In genomic region chr2:54054271-54054670, GRCh38 we compare ENCODE assay signal across 9 cellular contexts.
DNase-seq lines count a peak whose midpoint lies in the region; ATAC-seq and TF ChIP-seq lines count a peak whose summit lies in the region.
"Had no signal": no experiment of that assay in that cellular context is flagged by ENCODE, and none has a peak within 500 bp of the region (broad histone marks: within the 10 kb centered on the region; RNA-seq: fewer than 3 reads in every experiment).

No MANE protein-coding gene starts in this region.

- H3K27ac ChIP-seq in gastrocnemius medialis = no peak overlapping the region

- H3K27me3 ChIP-seq in gastrocnemius medialis = no peaks in the 10 kb centered on the region

- ATAC-seq in HG03039 (IDR thresholded peaks at IDR 0.05; ENCODE audit: unreplicated experiment) = peak; percentile 82
- ATAC-seq in activated T-helper 17 cell treated with anti-CD3 and anti-CD28 coated beads, Interleukin-2, amount 50 U/mL, for 72 hours (replicated peaks) = peak; percentile 90
- ATAC-seq in sciatic nerve = no peak
- no peak for ATAC-seq in gastrocnemius medialis

- H3K4me1 Mint-ChIP-seq in activated naive CD4-positive, alpha-beta T cell treated with anti-CD3 and anti-CD28 coated beads, Interleukin-2, amount 50 U/mL, for 24 hours = peaks cover 22% of the 10 kb centered on the region
- H3K4me1 Mint-ChIP-seq in activated T-helper 17 cell treated with anti-CD3 and anti-CD28 coated beads, Interleukin-2, amount 50 U/mL, for 72 hours = peaks cover 17% of the 10 kb centered on the region
- peaks cover 7% of the 10 kb centered on the region for H3K4me1 Mint-ChIP-seq in endothelial cell (ENCODE audit: unreplicated experiment)
- H3K4me1 Mint-ChIP-seq: brain had no signal

- peak overlapping the region; percentile 68 for H3K4me3 Mint-ChIP-seq in activated naive CD4-positive, alpha-beta T cell treated with anti-CD3 and anti-CD28 coated beads, Interleukin-2, amount 50 U/mL, for 24 hours
- peak overlapping the region; percentile 66 for H3K4me3 Mint-ChIP-seq in activated T-helper 17 cell treated with anti-CD3 and anti-CD28 coated beads, Interleukin-2, amount 50 U/mL, for 72 hours
- H3K4me3 Mint-ChIP-seq in endothelial cell (ENCODE audit: unreplicated experiment) = no peak overlapping the region
- H3K4me3 Mint-ChIP-seq: brain had no signal

- H3K27me3 Mint-ChIP-seq in activated naive CD4-positive, alpha-beta T cell treated with anti-CD3 and anti-CD28 coated beads, Interleukin-2, amount 50 U/mL, for 24 hours = no peaks in the 10 kb centered on the region
- H3K27me3 Mint-ChIP-seq in activated T-helper 17 cell treated with anti-CD3 and anti-CD28 coated beads, Interleukin-2, amount 50 U/mL, for 72 hours = no peaks in the 10 kb centered on the region
- H3K27me3 Mint-ChIP-seq in endothelial cell (ENCODE audit: unreplicated experiment) = peaks cover 6% of the 10 kb centered on the region

- no peaks in the 10 kb centered on the region for H3K9me3 ChIP-seq in gastrocnemius medialis

- H3K9me3 Mint-ChIP-seq in activated naive CD4-positive, alpha-beta T cell treated with anti-CD3 and anti-CD28 coated beads, Interleukin-2, amount 50 U/mL, for 24 hours = no peaks in the 10 kb centered on the region
- H3K9me3 Mint-ChIP-seq in activated T-helper 17 cell treated with anti-CD3 and anti-CD28 coated beads, Interleukin-2, amount 50 U/mL, for 72 hours = no peaks in the 10 kb centered on the region
- no peaks in the 10 kb centered on the region for H3K9me3 Mint-ChIP-seq in endothelial cell (ENCODE audit: unreplicated experiment)

- no peaks in the 10 kb centered on the region for H3K4me1 ChIP-seq in gastrocnemius medialis

- no peak for DNase-seq in activated naive CD4-positive, alpha-beta T cell treated with Interleukin-2 at 50 U/mL for 16 hours
- DNase-seq in sciatic nerve (ENCODE audit: low spot score) (no peak), gastrocnemius medialis (no peak), endothelial cell (ENCODE audit: low spot score) (no peak), ecto neural progenitor cell (ENCODE audit: low spot score) (no peak)

- in situ Hi-C loops in gastrocnemius medialis (cut with MboI; ENCODE audit: low sequenced_read_pairs in 4 of 4) = no loop called here

- H3K36me3 Mint-ChIP-seq in activated naive CD4-positive, alpha-beta T cell treated with anti-CD3 and anti-CD28 coated beads, Interleukin-2, amount 50 U/mL, for 24 hours = peaks cover 20% of the 10 kb centered on the region
- peaks cover 6% of the 10 kb centered on the region for H3K36me3 Mint-ChIP-seq in activated T-helper 17 cell treated with anti-CD3 and anti-CD28 coated beads, Interleukin-2, amount 50 U/mL, for 72 hours (ENCODE audit: low read depth)
- H3K36me3 Mint-ChIP-seq in endothelial cell (ENCODE audit: low read depth, unreplicated experiment) = peaks cover 6% of the 10 kb centered on the region

- intact Hi-C loops in sciatic nerve (cut with DNase I) (no loop called here), gastrocnemius medialis (cut with DNase I; ENCODE audit: low total_unique reads) (no loop called here)

- H3K36me3 ChIP-seq in gastrocnemius medialis = no peaks in the 10 kb centered on the region

- no peak overlapping the region for H3K4me3 ChIP-seq in gastrocnemius medialis

- TF ChIP-seq POLR2A in gastrocnemius medialis (IDR thresholded peaks at IDR 0.05) = no peak

- no peak for TF ChIP-seq CTCF in gastrocnemius medialis (IDR thresholded peaks at IDR 0.05 in 4 of 5, conservative IDR thresholded peaks at IDR 0.05 in 1 of 5)
- TF ChIP-seq CTCF in endothelial cell (IDR thresholded peaks at IDR 0.05; ENCODE audit: unreplicated experiment) = no peak

- H3K27ac Mint-ChIP-seq in activated naive CD4-positive, alpha-beta T cell treated with anti-CD3 and anti-CD28 coated beads, Interleukin-2, amount 50 U/mL, for 24 hours = peak overlapping the region; percentile 86
- H3K27ac Mint-ChIP-seq in activated T-helper 17 cell treated with anti-CD3 and anti-CD28 coated beads, Interleukin-2, amount 50 U/mL, for 72 hours = peak overlapping the region; percentile 79
- no peak overlapping the region for H3K27ac Mint-ChIP-seq in endothelial cell (ENCODE audit: unreplicated experiment)

Comparison
In these comparisons a context has a peak if more than half of its experiments do, and no peak if none do; other contexts are left out.
1. ATAC-seq: peak in HG03039 (single experiment) and activated T-helper 17 cell treated with anti-CD3 and anti-CD28 coated beads, Interleukin-2, amount 50 U/mL, for 72 hours (single experiment); none in sciatic nerve (single experiment) and gastrocnemius medialis (0 of 2).